In genomic region chrX:71228063-71228642, GRCh38 we compare ENCODE assay signal across 1 cellular context.
TF ChIP-seq lines count a peak whose summit lies in the region.

No MANE protein-coding gene starts in this region.

TF ChIP-seq in HepG2, 621 proteins besides CTCF, POLR2A, EP300 and RAD21 (continued from another document and continues in another):
- no peak for TF ChIP-seq ATF4 (CRISPR knock-in tag; IDR thresholded peaks at IDR 0.05)
- no peak for TF ChIP-seq KLF15 (CRISPR knock-in tag; IDR thresholded peaks at IDR 0.05; ENCODE audit: borderline replicate concordance)
- no peak for TF ChIP-seq ZNF766 (CRISPR knock-in tag; IDR thresholded peaks at IDR 0.05; ENCODE audit: borderline replicate concordance)
- TF ChIP-seq TFDP1 (CRISPR knock-in tag; IDR thresholded peaks at IDR 0.05; ENCODE audit: borderline replicate concordance), result no peak
- TF ChIP-seq RFX3 (CRISPR knock-in tag; IDR thresholded peaks at IDR 0.05), result no peak; the same call in 1 of the 2 replicates
- no peak for TF ChIP-seq ZNF891 (CRISPR knock-in tag; IDR thresholded peaks at IDR 0.05)
- no peak for TF ChIP-seq ZNF747 (CRISPR knock-in tag; IDR thresholded peaks at IDR 0.05; ENCODE audit: borderline replicate concordance)
- no peak for TF ChIP-seq MZF1 (CRISPR knock-in tag; IDR thresholded peaks at IDR 0.05; ENCODE audit: borderline replicate concordance)
- TF ChIP-seq ZNF17 (CRISPR knock-in tag; IDR thresholded peaks at IDR 0.05), result no peak
- no peak for TF ChIP-seq STAT6 (CRISPR knock-in tag; IDR thresholded peaks at IDR 0.05; ENCODE audit: borderline replicate concordance)
- peak; percentile 52; the same call in 1 of the 2 replicates for TF ChIP-seq HHEX (CRISPR knock-in tag; IDR thresholded peaks at IDR 0.05)
- TF ChIP-seq PATZ1 (CRISPR knock-in tag; IDR thresholded peaks at IDR 0.05), result peak; percentile 79
- peak; percentile 61; the same call in 1 of the 2 replicates for TF ChIP-seq ZNF609 (CRISPR knock-in tag; IDR thresholded peaks at IDR 0.05; ENCODE audit: borderline replicate concordance)
- no peak for TF ChIP-seq ZNF782 (CRISPR knock-in tag; IDR thresholded peaks at IDR 0.05; ENCODE audit: borderline replicate concordance)
- no peak for TF ChIP-seq ZNF543 (CRISPR knock-in tag; IDR thresholded peaks at IDR 0.05)
- no peak for TF ChIP-seq SMAD9 (CRISPR knock-in tag; IDR thresholded peaks at IDR 0.05)
- no peak; the same call in 1 of the 2 replicates for TF ChIP-seq ZNF788 (CRISPR knock-in tag; IDR thresholded peaks at IDR 0.05; ENCODE audit: borderline replicate concordance)
- peak; percentile 82; the same call in 1 of the 2 replicates for TF ChIP-seq TFAP4 (IDR thresholded peaks at IDR 0.05; ENCODE audit: borderline replicate concordance, low read depth)
- no peak for TF ChIP-seq TEF (CRISPR knock-in tag; IDR thresholded peaks at IDR 0.05)
- no peak for TF ChIP-seq HNRNPLL (IDR thresholded peaks at IDR 0.05; ENCODE audit: low read depth, low read length, poor library complexity, severe bottlenecking)
- TF ChIP-seq ZNF407 (CRISPR knock-in tag; IDR thresholded peaks at IDR 0.05; ENCODE audit: not compliant biosample characterization), result no peak
- no peak for TF ChIP-seq MYNN (CRISPR knock-in tag; IDR thresholded peaks at IDR 0.05; ENCODE audit: low read depth)
- no peak for TF ChIP-seq IRF9 (CRISPR knock-in tag; IDR thresholded peaks at IDR 0.05; ENCODE audit: borderline replicate concordance)
- no peak for TF ChIP-seq TEAD2 (CRISPR knock-in tag; IDR thresholded peaks at IDR 0.05)
- no peak for TF ChIP-seq CBX1 (IDR thresholded peaks at IDR 0.05; ENCODE audit: low read depth)
- TF ChIP-seq SMAD3 (CRISPR knock-in tag; IDR thresholded peaks at IDR 0.05), result 0 out of 2 replicates have a peak, but pooled peaks have one; percentile 65
- no peak for TF ChIP-seq ZBTB34 (CRISPR knock-in tag; IDR thresholded peaks at IDR 0.05)
- TF ChIP-seq RBM22 (optimal IDR thresholded peaks at IDR 0.05; ENCODE audit: low read length), result no peak
- no peak for TF ChIP-seq RARG (CRISPR knock-in tag; IDR thresholded peaks at IDR 0.05; ENCODE audit: low read depth)
- TF ChIP-seq ZNF468 (CRISPR knock-in tag; IDR thresholded peaks at IDR 0.05), result no peak
- peak; percentile 82 for TF ChIP-seq RFX1 (IDR thresholded peaks at IDR 0.05)
